Comparison of ENCODE assay signal across 30 cellular contexts in the genomic region with DNA sequence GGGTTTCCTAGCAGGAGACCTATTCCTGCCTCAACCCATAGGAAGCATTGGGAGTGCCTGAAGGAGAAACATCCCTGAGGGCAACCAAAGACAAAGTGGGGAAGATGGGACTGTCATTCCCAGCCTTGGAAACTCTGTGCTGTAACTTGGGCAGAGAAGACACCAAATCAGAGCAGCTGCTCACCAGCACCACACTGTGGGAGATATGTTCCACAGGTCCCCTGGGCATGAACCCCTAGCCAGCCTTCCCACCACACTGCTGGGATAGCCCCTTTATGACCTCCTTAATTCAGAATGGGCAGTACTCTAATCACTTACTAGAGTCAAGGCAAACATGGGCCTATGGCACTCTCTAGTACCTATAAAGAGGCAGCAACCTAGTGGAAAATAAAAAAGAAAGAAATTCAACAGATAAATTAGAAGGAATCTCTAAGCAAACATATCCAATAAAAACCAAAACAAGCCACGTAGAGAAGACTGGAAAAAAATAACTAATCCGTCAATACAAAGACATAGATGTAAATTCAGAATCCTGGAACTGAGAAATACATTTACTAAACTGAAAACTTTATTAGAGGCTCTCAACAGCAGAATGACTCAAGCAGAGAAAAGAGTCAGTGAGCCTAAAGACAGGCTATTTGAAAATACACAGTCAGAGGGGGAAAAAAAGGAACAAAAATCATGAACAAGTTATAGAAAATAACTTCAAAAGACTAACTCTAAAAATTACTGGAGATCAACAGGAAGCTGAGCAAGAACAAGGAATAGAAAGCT.
DNase-seq lines count a peak whose midpoint lies in the region; ATAC-seq, FAIRE-seq and TF ChIP-seq lines count a peak whose summit lies in the region.
"Had no signal": no experiment of that assay in that cellular context is flagged by ENCODE, and none has a peak within 500 bp of the region (broad histone marks: within the 10 kb centered on the region; RNA-seq: fewer than 3 reads in every experiment).

No MANE protein-coding gene starts in this region.

- H3K27ac Mint-ChIP-seq in GM23338, result no peak overlapping the region
- H3K27ac Mint-ChIP-seq in CD8-positive, alpha-beta T cell, result no peak overlapping the region
- H3K27ac Mint-ChIP-seq: CD8-positive, alpha-beta memory T cell; T-cell had no signal

- peaks cover 4% of the 10 kb centered on the region for H3K27me3 Mint-ChIP-seq in GM23338 (ENCODE audit: insufficient read depth, low read depth, poor library complexity)
- H3K27me3 Mint-ChIP-seq in CD8-positive, alpha-beta T cell (ENCODE audit: low read depth), result no peaks in the 10 kb centered on the region
- H3K27me3 Mint-ChIP-seq: CD8-positive, alpha-beta memory T cell; T-cell had no signal

- H3K27ac ChIP-seq in GM23338 (ENCODE audit: low read depth) (no peak overlapping the region), iPS-20b (ENCODE audit: low read length) (peak overlapping the region; percentile 23)
- H3K27ac ChIP-seq in CD8-positive, alpha-beta T cell (ENCODE audit: low read depth, low read length), result no peak overlapping the region
- H3K27ac ChIP-seq: A549, C4-2B, PC-9, SJCRH30 had no signal

- H3K9ac ChIP-seq in iPS-20b (ENCODE audit: low read depth, low read length), result no peak overlapping the region

- DNase-seq in GM23338 (ENCODE audit: low spot score) (peak; percentile 35), bronchial epithelial cell (ENCODE audit: low read depth) (no peak), NCI-H82 treated with DMSO at 0.1 percent for 48 hours (lab: John Stamatoyannopoulos, UW; ENCODE audit: unreplicated experiment) (no peak)
- DNase-seq in CD8-positive, alpha-beta T cell, result no peak
- no peak for DNase-seq in stimulated activated CD4-positive, alpha-beta T cell treated with anti-CD3 and anti-CD28 coated beads, Interleukin-12 subunit alpha, Interleukin-12 subunit beta, amount 100 ng/mL, for 4 hours
- DNase-seq: CD8-positive, alpha-beta memory T cell; DMS 273 treated with DMSO at 0.1 percent for 48 hours; DMS79 treated with DMSO at 0.1 percent for 48 hours; Kasumi-1; MV-4-11; NCI-H1105; NCI-H1436 treated with DMSO at 0.1 percent for 48 hours; NCI-H187 treated with DMSO at 0.1 percent for 48 hours; NCI-H2171 treated with DMSO at 0.1 percent for 48 hours; NCI-H345; NCI-H524; NCI-H748 treated with DMSO at 0.1 percent for 48 hours; PC-9; SJCRH30; T-cell had no signal

- H3K4me1 ChIP-seq in GM23338 (ENCODE audit: insufficient read depth) (peaks cover 25% of the 10 kb centered on the region), iPS-20b (ENCODE audit: insufficient read depth, low read length) (peaks cover 25% of the 10 kb centered on the region)
- no peaks in the 10 kb centered on the region for H3K4me1 ChIP-seq in CD8-positive, alpha-beta T cell (ENCODE audit: insufficient read depth, low read length)
- H3K4me1 ChIP-seq: A549, SJCRH30 had no signal

- TF ChIP-seq RAD21 in Ishikawa (IDR thresholded peaks at IDR 0.05; ENCODE audit: low read depth), result peak; percentile 29; the same call in 1 of the 2 replicates

- H3K9me3 ChIP-seq in iPS-20b (ENCODE audit: insufficient read depth, low read depth, low read length), result peaks cover 7% of the 10 kb centered on the region; the same call in 1 of the 2 replicates
- H3K9me3 ChIP-seq in CD8-positive, alpha-beta T cell (ENCODE audit: low read length), result no peaks in the 10 kb centered on the region
- H3K9me3 ChIP-seq: A549, HAP-1, SJCRH30 had no signal

- no peak overlapping the region for H3K4me2 ChIP-seq in GM23338
- H3K4me2 ChIP-seq: A549, PC-9 had no signal

- peaks cover 27% of the 10 kb centered on the region for H3K4me1 Mint-ChIP-seq in GM23338
- H3K4me1 Mint-ChIP-seq in CD8-positive, alpha-beta T cell (ENCODE audit: low read depth), result no peaks in the 10 kb centered on the region
- H3K4me1 Mint-ChIP-seq: CD8-positive, alpha-beta memory T cell; T-cell had no signal

- H3K4me3 Mint-ChIP-seq in GM23338, result no peak overlapping the region
- no peak overlapping the region for H3K4me3 Mint-ChIP-seq in CD8-positive, alpha-beta T cell
- H3K4me3 Mint-ChIP-seq: CD8-positive, alpha-beta memory T cell; T-cell had no signal

- no peaks in the 10 kb centered on the region for H3K79me2 ChIP-seq in GM23338 (replicated peaks; ENCODE audit: insufficient read depth)

- TF ChIP-seq CTCF in GM23338 (conservative IDR thresholded peaks at IDR 0.05; ENCODE audit: low read depth in 2 of 2), result peak; percentile 35 to 69; a peak in 3 of 4 replicates
- no peak for TF ChIP-seq CTCF in bronchial epithelial cell (IDR thresholded peaks at IDR 0.05; ENCODE audit: insufficient read depth, low read length, severe bottlenecking)
- no peak for TF ChIP-seq CTCF in CD8-positive, alpha-beta T cell (IDR thresholded peaks at IDR 0.05)

- ATAC-seq in GM23338 (no peak), HG03432 (IDR thresholded peaks at IDR 0.05; ENCODE audit: unreplicated experiment) (no peak)
- no peak for ATAC-seq in CD8-positive, alpha-beta T cell
- ATAC-seq: A549, K562, Right ventricle myocardium inferior, T-cell had no signal

- FAIRE-seq in bronchial epithelial cell (lab: Jason Lieb, UNC), result peak; percentile 72
- FAIRE-seq: A549, GM12892, GM19239, K562 had no signal

- POLR2A ChIA-PET in CD8-positive, alpha-beta T cell (lab: Charles Lee), result no interaction called here

- H3K36me3 Mint-ChIP-seq in GM23338 (ENCODE audit: low read depth), result peaks cover 21% of the 10 kb centered on the region
- H3K36me3 Mint-ChIP-seq in CD8-positive, alpha-beta T cell, result no peaks in the 10 kb centered on the region
- H3K36me3 Mint-ChIP-seq: CD8-positive, alpha-beta memory T cell; T-cell had no signal

- no peaks in the 10 kb centered on the region for H4K20me1 ChIP-seq in GM23338 (replicated peaks; ENCODE audit: insufficient read depth)

- no peak for TF ChIP-seq EP300 in Ishikawa (IDR thresholded peaks at IDR 0.05; ENCODE audit: borderline replicate concordance)

- H3K4me3 ChIP-seq in GM23338 (no peak overlapping the region), bronchial epithelial cell (ENCODE audit: low read depth, low read length) (no peak overlapping the region), iPS-20b (ENCODE audit: low read length) (no peak overlapping the region)
- H3K4me3 ChIP-seq in CD8-positive, alpha-beta T cell (ENCODE audit: low read depth, low read length), result no peak overlapping the region
- H3K4me3 ChIP-seq: A549, HAP-1, K562, PC-9, SJCRH30 had no signal

- no peaks in the 10 kb centered on the region; the same call in 1 of the 2 replicates for H3F3A ChIP-seq in GM23338 (replicated peaks; ENCODE audit: low read depth)

- H2AFZ ChIP-seq in GM23338, result no peak overlapping the region
- H2AFZ ChIP-seq: PC-9 had no signal

- H3K27me3 ChIP-seq in GM23338 (ENCODE audit: insufficient read depth) (no peaks in the 10 kb centered on the region), bronchial epithelial cell (ENCODE audit: control insufficient read depth, insufficient read depth, low read length) (no peaks in the 10 kb centered on the region), iPS-20b (ENCODE audit: insufficient read depth, low read length) (no peaks in the 10 kb centered on the region)
- H3K27me3 ChIP-seq in CD8-positive, alpha-beta T cell (ENCODE audit: insufficient read depth, low read length), result no peaks in the 10 kb centered on the region
- H3K27me3 ChIP-seq: SJCRH30 had no signal

- CTCF ChIA-PET in CD8-positive, alpha-beta T cell (lab: Charles Lee), result no interaction called here

- intact Hi-C loops in CD8-positive, alpha-beta T cell (cut with DNase I, micrococcal nuclease), result no loop called here

- H3K9me2 ChIP-seq in GM23338 (ENCODE audit: insufficient read depth), result peaks cover 8% of the 10 kb centered on the region

- H3K36me3 ChIP-seq in GM23338 (ENCODE audit: insufficient read depth) (no peaks in the 10 kb centered on the region), bronchial epithelial cell (ENCODE audit: control insufficient read depth, insufficient read depth, low read length) (no peaks in the 10 kb centered on the region), iPS-20b (ENCODE audit: insufficient read depth, low read depth, low read length) (no peaks in the 10 kb centered on the region)
- no peaks in the 10 kb centered on the region for H3K36me3 ChIP-seq in CD8-positive, alpha-beta T cell (ENCODE audit: insufficient read depth, low read length)
- H3K36me3 ChIP-seq: HAP-1, SJCRH30 had no signal

- peaks cover 20% of the 10 kb centered on the region; the same call in 2 of the 3 replicates for H3K9me3 Mint-ChIP-seq in GM23338
- peaks cover 21% of the 10 kb centered on the region for H3K9me3 Mint-ChIP-seq in CD8-positive, alpha-beta T cell

TF ChIP-seq in GM23338, 12 proteins besides CTCF, POLR2A, EP300 and RAD21 (continues in another document):
- TF ChIP-seq POLR2AphosphoS5 (IDR thresholded peaks at IDR 0.05; ENCODE audit: low read depth), result no peak
- TF ChIP-seq ZNF331 (CRISPR knock-in tag; IDR thresholded peaks at IDR 0.05; ENCODE audit: low read depth), result no peak
- TF ChIP-seq EZH2 (IDR thresholded peaks at IDR 0.05; ENCODE audit: low read depth, unreplicated experiment), result no peak
- TF ChIP-seq JUNB (IDR thresholded peaks at IDR 0.05; ENCODE audit: unreplicated experiment), result no peak
- no peak for TF ChIP-seq STAT1 (IDR thresholded peaks at IDR 0.05; ENCODE audit: unreplicated experiment)
- TF ChIP-seq CREB1 (CRISPR knock-in tag; IDR thresholded peaks at IDR 0.05; ENCODE audit: low read depth), result no peak

TF ChIP-seq in Ishikawa, 13 proteins besides CTCF, POLR2A, EP300 and RAD21 (continues in another document):
- TF ChIP-seq, protein P1, sequence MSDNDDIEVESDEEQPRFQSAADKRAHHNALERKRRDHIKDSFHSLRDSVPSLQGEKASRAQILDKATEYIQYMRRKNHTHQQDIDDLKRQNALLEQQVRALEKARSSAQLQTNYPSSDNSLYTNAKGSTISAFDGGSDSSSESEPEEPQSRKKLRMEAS (IDR thresholded peaks at IDR 0.05), result no peak
- no peak for TF ChIP-seq TAF1 (IDR thresholded peaks at IDR 0.05; ENCODE audit: low read depth)

Comparison
In these comparisons a context has a peak if more than half of its experiments do, and no peak if none do; other contexts are left out.
1. CTCF ChIP-seq: peak in GM23338 (2 of 2); none in bronchial epithelial cell (single experiment) and CD8-positive, alpha-beta T cell (single experiment).